19 cellular contexts compared by ENCODE assay signal in the genomic region with DNA sequence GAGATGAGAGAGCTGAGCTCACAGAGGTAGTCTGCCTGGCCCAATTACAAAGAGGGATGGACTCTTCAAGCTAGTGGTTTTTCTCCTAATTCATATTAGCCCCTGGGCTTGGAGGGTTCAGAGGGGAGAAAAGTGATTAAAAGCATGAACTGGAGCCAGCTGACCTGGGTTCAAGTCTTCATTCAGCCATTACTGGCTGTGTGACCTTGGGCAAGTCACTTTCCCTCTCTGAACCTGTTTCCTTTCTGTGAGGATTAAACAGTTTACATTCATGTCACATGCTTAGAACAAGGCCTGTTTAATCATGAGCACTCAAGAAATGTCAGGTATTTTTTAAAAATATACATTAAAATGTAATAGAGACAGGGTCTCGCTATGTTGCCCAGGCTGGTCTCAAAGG. TPM values are rescaled to one million over a fixed set of nuclear protein-coding genes. Genes with fewer than 3 reads are reported as not detected.
"Had no signal": no experiment of that assay in that cellular context is flagged by ENCODE, and none has a peak within 500 bp of the region (broad histone marks: within the 10 kb centered on the region; RNA-seq: fewer than 3 reads in every experiment).

No MANE protein-coding gene starts in this region.

- H3K27ac ChIP-seq: colonic mucosa, foreskin keratinocyte, pancreas, stomach had no signal

- ATAC-seq: foreskin keratinocyte, pancreas had no signal

- H3K4me1 ChIP-seq: foreskin keratinocyte had no signal

- H3K27me3 ChIP-seq: colonic mucosa, foreskin keratinocyte, pancreas, sigmoid colon had no signal

- FAIRE-seq: endothelial cell of umbilical vein, islet of Langerhans, pancreas, small intestine had no signal

- DNase-seq: colonic mucosa; dermis blood vessel endothelial cell; effector CD4-positive, alpha-beta T cell; endodermal cell; erythroblast; foreskin keratinocyte; mesendoderm; naive B cell; pancreas; sigmoid colon; small intestine; stimulated activated CD4-positive, alpha-beta T cell treated with anti-CD3 and anti-CD28 coated beads, Interleukin-12 subunit alpha, Interleukin-12 subunit beta, amount 100 ng/mL, for 4 hours; stimulated activated naive CD4-positive, alpha-beta T cell; stomach; trophoblast cell had no signal

- H3K4me3 ChIP-seq: colonic mucosa, pancreas, sigmoid colon, stomach had no signal

- H3K36me3 ChIP-seq: colonic mucosa, pancreas, sigmoid colon, stomach had no signal

- H3K9me3 ChIP-seq: colonic mucosa, pancreas, sigmoid colon, stomach had no signal

RNA-seq across cellular contexts. Expression of a gene that starts 52.1 kb away (rescaled TPM):
- total RNA-seq: foreskin keratinocyte, lung microvascular endothelial cell, renal cortical epithelial cell had no signal
- polyA plus RNA-seq: foreskin keratinocyte had no signal
